ENCODE assay signal across 3 cellular contexts in genomic region chr6:159025224-159025623, GRCh38.
A peak's percentile ranks its signal among the peaks of the same experiment; 100 is the strongest.
TF ChIP-seq lines count a peak whose summit lies in the region.

No MANE protein-coding gene starts in this region.

TF ChIP-seq in HEK293, 187 proteins besides CTCF, POLR2A, EP300 and RAD21:
- TF ChIP-seq SETDB1 (IDR thresholded peaks at IDR 0.05; ENCODE audit: insufficient read length, low read length), result peak; percentile 52

TF ChIP-seq in K562, 482 proteins besides CTCF, POLR2A, EP300 and RAD21:
- TF ChIP-seq ZNF280B (CRISPR knock-in tag; IDR thresholded peaks at IDR 0.05), result peak; percentile 73; the same call in 1 of the 2 replicates

TF ChIP-seq in HepG2, 621 proteins besides CTCF, POLR2A, EP300 and RAD21:
- peak; percentile 98 for TF ChIP-seq ZNF841 (CRISPR knock-in tag; IDR thresholded peaks at IDR 0.05; ENCODE audit: borderline replicate concordance)
